Comparison of ENCODE assay signal across 9 cellular contexts in genomic region chr20:51631011-51631950, GRCh38.
A peak's percentile ranks its signal among the peaks of the same experiment; 100 is the strongest.
DNase-seq lines count a peak whose midpoint lies in the region; ATAC-seq and FAIRE-seq lines count a peak whose summit lies in the region.
"Had no signal": no experiment of that assay in that cellular context is flagged by ENCODE, and none has a peak within 500 bp of the region (broad histone marks: within the 10 kb centered on the region; RNA-seq: fewer than 3 reads in every experiment).

No MANE protein-coding gene starts in this region.

- ATAC-seq in GM19351 (IDR thresholded peaks at IDR 0.05; ENCODE audit: unreplicated experiment): peak; percentile 75

- peaks cover 18% of the 10 kb centered on the region for H3K4me1 ChIP-seq in SJSA1 (replicated peaks)
- peaks cover 0 to 12% of the 10 kb centered on the region in 2 donors for H3K4me1 ChIP-seq in muscle layer of duodenum (ENCODE audit: control insufficient read depth in 1 of 2, insufficient read depth in 2 of 2, low read length in 2 of 2)

- peak; percentile 86 to 98 for DNase-seq in SJSA1 (ENCODE audit: low read depth in 1 of 2, low spot score in 2 of 2)
- peak; percentile 94 for DNase-seq in dedifferentiated amniotic fluid mesenchymal stem cell (ENCODE audit: extremely low spot score)
- DNase-seq in urothelium cell line (ENCODE audit: low spot score): peak; percentile 95
- DNase-seq in HuH-7 (ENCODE audit: low spot score): no peak
- DNase-seq in GM19239 (ENCODE audit: insufficient read length, low spot score): no peak
- no peak for DNase-seq in activated gamma-delta T cell (lab: John Stamatoyannopoulos, UW)

- no peaks in the 10 kb centered on the region for H3K27me3 ChIP-seq in SJSA1 (replicated peaks)
- H3K27me3 ChIP-seq in muscle layer of duodenum (ENCODE audit: low read depth, low read length): no peaks in the 10 kb centered on the region

- H3K36me3 ChIP-seq in SJSA1 (no peaks in the 10 kb centered on the region), muscle layer of duodenum (ENCODE audit: control insufficient read depth in 1 of 2, insufficient read depth in 2 of 2, low read length in 2 of 2) (peaks cover 6 to 7% of the 10 kb centered on the region in 2 donors)

- H3K9me3 ChIP-seq in SJSA1 (replicated peaks) (no peaks in the 10 kb centered on the region), muscle layer of duodenum (ENCODE audit: control insufficient read depth in 1 of 2, low read length in 2 of 2) (no peaks in the 10 kb centered on the region)

- H3K27ac ChIP-seq in SJSA1: peak overlapping the region; percentile 80
- peak overlapping the region; percentile 59 for H3K27ac ChIP-seq in muscle layer of duodenum (ENCODE audit: low read length)
- H3K27ac ChIP-seq: KMS-11 had no signal

- peak; percentile 59 for FAIRE-seq in urothelium cell line (lab: Jason Lieb, UNC)
- no peak for FAIRE-seq in GM19239 (lab: Jason Lieb, UNC)

- H3K4me3 ChIP-seq in SJSA1 (no peak overlapping the region), muscle layer of duodenum (ENCODE audit: low read depth in 1 of 2, low read length in 2 of 2) (no peak overlapping the region)

Comparison
In these comparisons a context has a peak if more than half of its experiments do, and no peak if none do; other contexts are left out.
1. DNase-seq: peak in SJSA1 (2 of 2), dedifferentiated amniotic fluid mesenchymal stem cell (single experiment) and urothelium cell line (single experiment); none in HuH-7 (single experiment), GM19239 (single experiment) and activated gamma-delta T cell (single experiment).